Comparison of ENCODE assay signal across 30 cellular contexts in genomic region chr11:56163804-56164203, GRCh38. TPM values are rescaled to one million over a fixed set of nuclear protein-coding genes. Genes with fewer than 3 reads are reported as not detected.
DNase-seq lines count a peak whose midpoint lies in the region; ATAC-seq, FAIRE-seq and TF ChIP-seq lines count a peak whose summit lies in the region.
"Had no signal": no experiment of that assay in that cellular context is flagged by ENCODE, and none has a peak within 500 bp of the region (broad histone marks: within the 10 kb centered on the region; RNA-seq: fewer than 3 reads in every experiment).

No MANE protein-coding gene starts in this region.

- H3K27ac Mint-ChIP-seq in T-helper 2 cell treated with Interferon-gamma antibody and Interleukin-4, amounts not matched to agents 5 μg/mL and 100 μg/mL, for 36 hours = no peak overlapping the region
- H3K27ac Mint-ChIP-seq: CD14-positive monocyte; CD4-positive, alpha-beta memory T cell; CD4-positive, CD25-positive, alpha-beta regulatory T cell had no signal

- H3K4me1 ChIP-seq in HepG2 (ENCODE audit: insufficient read depth, low read length) (no peaks in the 10 kb centered on the region), right lobe of liver (no peaks in the 10 kb centered on the region), K562 (replicated peaks in 1 of 2; ENCODE audit: control insufficient read depth in 2 of 2, insufficient read depth in 2 of 2, low read length in 2 of 2) (no peaks in the 10 kb centered on the region)
- H3K4me1 ChIP-seq: BE2C, BLaER1 had no signal

- DNase-seq in HepG2 (ENCODE audit: low spot score) (no peak), right lobe of liver (no peak), K562 (ENCODE audit: extremely low read depth in 1 of 4, low spot score in 3 of 4) (no peak), HuH-7 (ENCODE audit: low spot score) (no peak)
- DNase-seq in T-helper 2 cell treated with Interferon-gamma antibody and Interleukin-4, amounts not matched to agents 5 μg/mL and 100 μg/mL, for 36 hours (ENCODE audit: low spot score) = no peak
- DNase-seq: ACHN; BE2C; C1 segment of cervical spinal cord; CD4-positive, alpha-beta memory T cell; CD4-positive, CD25-positive, alpha-beta regulatory T cell; CD8-positive, alpha-beta memory T cell; COR-L47; DMS 273 treated with DMSO at 0.1 percent for 48 hours; DMS153; DMS53; DMS79; DND-41; EL; GDM1 had no signal

- H4K20me1 ChIP-seq in HepG2 (ENCODE audit: insufficient read depth, low read length) (no peaks in the 10 kb centered on the region), K562 (replicated peaks; ENCODE audit: control insufficient read depth, insufficient read depth, low read length) (no peaks in the 10 kb centered on the region)
- H4K20me1 ChIP-seq: BLaER1 had no signal

- in situ Hi-C loops in HepG2 (cut with HindIII; ENCODE audit: extremely low pct_ligation_motif_present, low pct_unique_long_range_greater_than_20kb) = no loop called here
- in situ Hi-C loops in K562 (cut with MboI) = no loop called here

- no peak overlapping the region for H2AFZ ChIP-seq in HepG2 (ENCODE audit: low read length)
- no peak overlapping the region for H2AFZ ChIP-seq in K562 (ENCODE audit: low read depth, low read length)

- POLR2A ChIA-PET in HepG2 (lab: Yijun Ruan, JAX) (no interaction called here), K562 (lab: Yijun Ruan, JAX) (no interaction called here)

- TF ChIP-seq EP300 in HepG2 (IDR thresholded peaks at IDR 0.05; ENCODE audit: low read depth in 2 of 2, low read length in 2 of 2) = no peak
- no peak for TF ChIP-seq EP300 in HepG2 (CRISPR knock-in tag; IDR thresholded peaks at IDR 0.05; ENCODE audit: borderline replicate concordance)
- no peak for TF ChIP-seq EP300 in K562 (IDR thresholded peaks at IDR 0.05; ENCODE audit: low read length)

- no peaks in the 10 kb centered on the region for H3K9me1 ChIP-seq in K562 (ENCODE audit: control insufficient read depth, insufficient read depth, low read length)

- no peak overlapping the region for H3K9ac ChIP-seq in HepG2 (ENCODE audit: insufficient read depth, low read depth, low read length)
- no peak overlapping the region for H3K9ac ChIP-seq in K562 (ENCODE audit: insufficient read depth in 1 of 2, low read depth in 2 of 2, low read length in 2 of 2)
- H3K9ac ChIP-seq: BLaER1 had no signal

- ATAC-seq in HepG2 (no peak), right lobe of liver (no peak), K562 (no peak)
- ATAC-seq: GM12878 had no signal

- CTCF ChIA-PET in HepG2 (lab: Yijun Ruan, JAX; ENCODE audit: low intra/inter-chr PET ratio, low total read pairs) (no interaction called here), K562 (lab: Yijun Ruan, JAX; ENCODE audit: low intra/inter-chr PET ratio) (no interaction called here)

- no peak overlapping the region for H3K4me3 ChIP-seq in HepG2 (replicated peaks in 1 of 3; ENCODE audit: insufficient read depth in 1 of 3, low read depth in 2 of 3, low read length in 3 of 3)
- H3K4me3 ChIP-seq in right lobe of liver = no peak overlapping the region
- no peak overlapping the region for H3K4me3 ChIP-seq in K562
- H3K4me3 ChIP-seq: BLaER1, GM12878 had no signal

- H3K4me3 Mint-ChIP-seq in T-helper 2 cell treated with Interferon-gamma antibody and Interleukin-4, amounts not matched to agents 5 μg/mL and 100 μg/mL, for 36 hours = no peak overlapping the region
- H3K4me3 Mint-ChIP-seq: CD14-positive monocyte; CD4-positive, alpha-beta memory T cell; CD4-positive, CD25-positive, alpha-beta regulatory T cell; CD8-positive, alpha-beta memory T cell had no signal

- BruUV-seq in HepG2 (replicated peaks; lab: Mats Ljungman, UMichigan) (no TSS peak), K562 (replicated peaks; lab: Mats Ljungman, UMichigan) (no TSS peak)

- H3K36me3 Mint-ChIP-seq in T-helper 2 cell treated with Interferon-gamma antibody and Interleukin-4, amounts not matched to agents 5 μg/mL and 100 μg/mL, for 36 hours (ENCODE audit: low read depth) = no peaks in the 10 kb centered on the region
- H3K36me3 Mint-ChIP-seq: CD14-positive monocyte; CD4-positive, alpha-beta memory T cell; CD4-positive, CD25-positive, alpha-beta regulatory T cell; CD8-positive, alpha-beta memory T cell had no signal

- H3K27ac ChIP-seq in HepG2 (ENCODE audit: extremely low read length, insufficient read depth, low read length) (no peak overlapping the region), right lobe of liver (no peak overlapping the region), K562 (ENCODE audit: extremely low read depth, low read depth, low read length) (no peak overlapping the region)
- H3K27ac ChIP-seq: 22Rv1, BLaER1 had no signal

- no peak for FAIRE-seq in HepG2 (lab: Jason Lieb, UNC)
- FAIRE-seq in K562 (lab: Jason Lieb, UNC) = no peak
- FAIRE-seq: GM12878, GM12892, GM18507 had no signal

- 33% methylated on average over 3 of the region's 3 CpGs for WGBS in HepG2 (ENCODE audit: low lambda C conversion rate)
- WGBS in right lobe of liver (ENCODE audit: insufficient coverage, low coverage, low lambda C conversion rate, missing lambda C conversion rate) = 44% methylated on average over 3 of the region's 3 CpGs
- WGBS in K562 (ENCODE audit: insufficient coverage, low coverage, missing lambda C conversion rate) = 0% methylated on average over 3 of the region's 3 CpGs

- no peaks in the 10 kb centered on the region for H3K27me3 Mint-ChIP-seq in T-helper 2 cell treated with Interferon-gamma antibody and Interleukin-4, amounts not matched to agents 5 μg/mL and 100 μg/mL, for 36 hours (ENCODE audit: low read depth)
- H3K27me3 Mint-ChIP-seq: CD4-positive, alpha-beta memory T cell; CD4-positive, CD25-positive, alpha-beta regulatory T cell; CD8-positive, alpha-beta memory T cell had no signal

- TF ChIP-seq POLR2A in HepG2 (IDR thresholded peaks at IDR 0.05; ENCODE audit: insufficient read depth in 1 of 2, low read depth in 2 of 2, low read length in 2 of 2) = no peak
- TF ChIP-seq POLR2A in right lobe of liver (IDR thresholded peaks at IDR 0.05) = no peak
- no peak for TF ChIP-seq POLR2A in K562 (conservative IDR thresholded peaks at IDR 0.05)

- H3K4me2 ChIP-seq in HepG2 (ENCODE audit: low read depth, low read length) (no peak overlapping the region), K562 (ENCODE audit: insufficient read depth, low read length) (no peak overlapping the region)
- H3K4me2 ChIP-seq: BLaER1 had no signal

- TF ChIP-seq CTCF in HepG2 (CRISPR knock-in tag; IDR thresholded peaks at IDR 0.05) (no peak), right lobe of liver (IDR thresholded peaks at IDR 0.05) (no peak), K562 (IDR thresholded peaks at IDR 0.05 in 2 of 3, conservative IDR thresholded peaks at IDR 0.05 in 1 of 3; ENCODE audit: insufficient read depth in 2 of 3, low read depth in 1 of 3, low read length in 3 of 3) (no peak)

- H3K9me3 Mint-ChIP-seq in T-helper 2 cell treated with Interferon-gamma antibody and Interleukin-4, amounts not matched to agents 5 μg/mL and 100 μg/mL, for 36 hours = peaks cover 46% of the 10 kb centered on the region

- H3K36me3 ChIP-seq in HepG2 (replicated peaks in 1 of 2; ENCODE audit: control insufficient read depth in 1 of 2, insufficient read depth in 2 of 2, low read length in 2 of 2) (no peaks in the 10 kb centered on the region), right lobe of liver (no peaks in the 10 kb centered on the region), K562 (ENCODE audit: control insufficient read depth, insufficient read depth, low read length) (no peaks in the 10 kb centered on the region)
- H3K36me3 ChIP-seq: BE2C, BLaER1 had no signal

- intact Hi-C loops in HepG2 (cut with micrococcal nuclease; ENCODE audit: unreplicated experiment) (no loop called here), right lobe of liver (cut with DNase I) (no loop called here), K562 (cut with micrococcal nuclease) (loop anchor here (10.0 kb wide), 1 partner anchor 59 kb away; the partner anchor contains the start of gene OR8H2)

- H3K79me2 ChIP-seq in HepG2 (ENCODE audit: insufficient read depth, low read length) = no peaks in the 10 kb centered on the region
- H3K79me2 ChIP-seq in K562 (ENCODE audit: control insufficient read depth, insufficient read depth, low read length) = no peaks in the 10 kb centered on the region

- no peak for TF ChIP-seq RAD21 in HepG2 (CRISPR knock-in tag; IDR thresholded peaks at IDR 0.05)
- TF ChIP-seq RAD21 in K562 (CRISPR knock-in tag; conservative IDR thresholded peaks at IDR 0.05 in 1 of 2, IDR thresholded peaks at IDR 0.05 in 1 of 2) = no peak

- H3K9me3 ChIP-seq in HepG2 (ENCODE audit: low read length) (peaks cover 41% of the 10 kb centered on the region), right lobe of liver (no peaks in the 10 kb centered on the region), K562 (replicated peaks; ENCODE audit: control insufficient read depth, insufficient read depth, low read depth, low read length) (no peaks in the 10 kb centered on the region; the same call in 1 of the 2 replicates)
- H3K9me3 ChIP-seq: BE2C, BLaER1 had no signal

- no peaks in the 10 kb centered on the region for H3K4me1 Mint-ChIP-seq in T-helper 2 cell treated with Interferon-gamma antibody and Interleukin-4, amounts not matched to agents 5 μg/mL and 100 μg/mL, for 36 hours (ENCODE audit: low read depth)
- H3K4me1 Mint-ChIP-seq: CD14-positive monocyte; CD4-positive, alpha-beta memory T cell; CD4-positive, CD25-positive, alpha-beta regulatory T cell; CD8-positive, alpha-beta memory T cell had no signal

- H3K27me3 ChIP-seq in HepG2 (ENCODE audit: control insufficient read depth in 1 of 2, insufficient read depth in 2 of 2, low read length in 2 of 2) (no peaks in the 10 kb centered on the region), right lobe of liver (no peaks in the 10 kb centered on the region), K562 (ENCODE audit: control insufficient read depth in 2 of 2, insufficient read depth in 2 of 2, low read length in 2 of 2) (no peaks in the 10 kb centered on the region)
- H3K27me3 ChIP-seq: BE2C, BLaER1 had no signal

RNA-seq across cellular contexts. Expression of gene OR8K5, which starts 3.7 kb away (rescaled TPM):
- not detected in 2 replicates for total RNA-seq in HepG2 (2016; rRNA removed; fragmentation: Illumina TruSeq; extraction: Trizol)
- not detected in 2 replicates for total RNA-seq in HepG2 (2016; cell fraction: cytosol; rRNA removed; fragmentation: Illumina TruSeq; extraction: Trizol; ENCODE audit: low read depth)
- not detected in 2 replicates for total RNA-seq in HepG2 (2016; cell fraction: insoluble cytoplasmic fraction; rRNA removed; fragmentation: Illumina TruSeq; extraction: Trizol)
- total RNA-seq in HepG2 (2016; cell fraction: membrane; rRNA removed; fragmentation: Illumina TruSeq; extraction: Trizol) = not detected in 2 replicates
- not detected in 2 replicates for total RNA-seq in HepG2 (2016; cell fraction: nucleus; rRNA removed; fragmentation: Illumina TruSeq; extraction: Trizol)
- not detected in 2 replicates for polyA plus RNA-seq in HepG2 (2011; rRNA removed)
- polyA plus RNA-seq in HepG2 (2011; cell fraction: cytosol; rRNA removed) = not detected in 2 replicates
- polyA plus RNA-seq in HepG2 (2011; cell fraction: nucleus; rRNA removed) = not detected in 2 replicates
- not detected in 2 replicates for polyA plus RNA-seq in HepG2 (2012)
- not detected in 2 replicates for polyA plus RNA-seq in HepG2 (2016; cell fraction: cytosol; fragmentation: Illumina TruSeq; extraction: Trizol; ENCODE audit: low read depth)
- not detected in 2 replicates for polyA plus RNA-seq in HepG2 (2016; cell fraction: insoluble cytoplasmic fraction; fragmentation: Illumina TruSeq; extraction: Trizol; ENCODE audit: low read depth)
- polyA plus RNA-seq in HepG2 (2016; cell fraction: membrane; fragmentation: Illumina TruSeq; extraction: Trizol; ENCODE audit: low read depth) = not detected in 2 replicates
- polyA plus RNA-seq in HepG2 (2016; cell fraction: nucleus; fragmentation: Illumina TruSeq; extraction: Trizol; ENCODE audit: insufficient read depth, low read depth) = not detected in 2 replicates
- polyA minus RNA-seq in HepG2 (2011; rRNA and poly(A)+ RNA removed; ENCODE audit: low replicate concordance) = not detected in 2 replicates
- not detected in 2 replicates for polyA minus RNA-seq in HepG2 (2011; cell fraction: cytosol; rRNA and poly(A)+ RNA removed)
- not detected in 2 replicates for polyA minus RNA-seq in HepG2 (2011; cell fraction: nucleus; rRNA and poly(A)+ RNA removed)
- total RNA-seq in right lobe of liver = not detected
- total RNA-seq in K562 (2011; cell fraction: chromatin; rRNA removed; ENCODE audit: low replicate concordance) = not detected in 2 replicates
- not detected in 2 replicates for total RNA-seq in K562 (2011; cell fraction: nucleolus; rRNA removed)
- not detected in 2 replicates for total RNA-seq in K562 (2011; cell fraction: nucleoplasm; rRNA removed)
- not detected in 2 replicates for total RNA-seq in K562 (2014; rRNA removed)
- not detected in 2 replicates for total RNA-seq in K562 (2014; rRNA removed; fragmentation: Illumina TruSeq; extraction: Trizol)
- total RNA-seq in K562 (2015; rRNA removed; fragmentation: Illumina TruSeq; extraction: Trizol) = not detected in 2 replicates
- total RNA-seq in K562 (2021) = not detected in 2 replicates
- not detected in 2 replicates for polyA plus RNA-seq in K562 (2011; rRNA removed)
- not detected in 2 replicates for polyA plus RNA-seq in K562 (2011; cell fraction: cytosol; rRNA removed)
- polyA plus RNA-seq in K562 (2011; cell fraction: nucleus; rRNA removed) = not detected in 2 replicates
- not detected in 2 replicates for polyA plus RNA-seq in K562 (2012)
- polyA plus RNA-seq in K562 (2014; fragmentation: Illumina TruSeq; extraction: Trizol) = not detected in 2 replicates
- polyA plus RNA-seq in K562 (2014; fragmentation: Nextera tagmentation; extraction: Ambion mirVana) = not detected
- not detected in 2 replicates for polyA plus RNA-seq in K562 (2014; rRNA removed)
- not detected in 2 replicates for polyA minus RNA-seq in K562 (2011; rRNA and poly(A)+ RNA removed)
- not detected in 2 replicates for polyA minus RNA-seq in K562 (2011; cell fraction: cytosol; rRNA and poly(A)+ RNA removed)
- polyA minus RNA-seq in K562 (2011; cell fraction: nucleus; rRNA and poly(A)+ RNA removed) = not detected in 2 replicates
- total RNA-seq: A172; A673; CD4-positive, alpha-beta memory T cell; CD4-positive, CD25-positive, alpha-beta regulatory T cell; CD8-positive, alpha-beta memory T cell; Daoy; G401; GM12878 had no signal
- polyA plus RNA-seq: AG04450; CD14-positive monocyte; CD4-positive, alpha-beta memory T cell; CD4-positive, CD25-positive, alpha-beta regulatory T cell; CD8-positive, alpha-beta memory T cell; GM12878 had no signal

RNA-seq across cellular contexts. Expression of gene OR5J2, which starts 12.6 kb away (rescaled TPM):
- total RNA-seq in HepG2 (2016; rRNA removed; fragmentation: Illumina TruSeq; extraction: Trizol) (not detected in 2 replicates), right lobe of liver (not detected), K562 (2014; rRNA removed) (not detected in 2 replicates), K562 (2014; rRNA removed; fragmentation: Illumina TruSeq; extraction: Trizol) (not detected in 2 replicates), K562 (2015; rRNA removed; fragmentation: Illumina TruSeq; extraction: Trizol) (not detected in 2 replicates), K562 (2021) (not detected in 2 replicates)
- not detected in 2 replicates for total RNA-seq in HepG2 (2016; cell fraction: cytosol; rRNA removed; fragmentation: Illumina TruSeq; extraction: Trizol; ENCODE audit: low read depth)
- total RNA-seq in HepG2 (2016; cell fraction: insoluble cytoplasmic fraction; rRNA removed; fragmentation: Illumina TruSeq; extraction: Trizol) = not detected in 2 replicates
- total RNA-seq in HepG2 (2016; cell fraction: membrane; rRNA removed; fragmentation: Illumina TruSeq; extraction: Trizol) = not detected in 2 replicates
- total RNA-seq in HepG2 (2016; cell fraction: nucleus; rRNA removed; fragmentation: Illumina TruSeq; extraction: Trizol) = not detected in 2 replicates
- polyA plus RNA-seq in HepG2 (2011; rRNA removed) (not detected in 2 replicates), K562 (2011; rRNA removed) (not detected in 2 replicates), K562 (2014; fragmentation: Illumina TruSeq; extraction: Trizol) (not detected in 2 replicates), K562 (2014; fragmentation: Nextera tagmentation; extraction: Ambion mirVana) (not detected), K562 (2014; rRNA removed) (not detected in 2 replicates)
- polyA plus RNA-seq in HepG2 (2011; cell fraction: cytosol; rRNA removed) = not detected in 2 replicates
- polyA plus RNA-seq in HepG2 (2011; cell fraction: nucleus; rRNA removed) = not detected in 2 replicates
- polyA plus RNA-seq in HepG2 (2012) = not detected in 2 replicates
- not detected in 2 replicates for polyA plus RNA-seq in HepG2 (2016; cell fraction: cytosol; fragmentation: Illumina TruSeq; extraction: Trizol; ENCODE audit: low read depth)
- not detected in 2 replicates for polyA plus RNA-seq in HepG2 (2016; cell fraction: insoluble cytoplasmic fraction; fragmentation: Illumina TruSeq; extraction: Trizol; ENCODE audit: low read depth)
- not detected in 2 replicates for polyA plus RNA-seq in HepG2 (2016; cell fraction: membrane; fragmentation: Illumina TruSeq; extraction: Trizol; ENCODE audit: low read depth)
- polyA plus RNA-seq in HepG2 (2016; cell fraction: nucleus; fragmentation: Illumina TruSeq; extraction: Trizol; ENCODE audit: insufficient read depth, low read depth) = not detected in 2 replicates
- polyA minus RNA-seq in HepG2 (2011; rRNA and poly(A)+ RNA removed; ENCODE audit: low replicate concordance) = not detected in 2 replicates
- not detected in 2 replicates for polyA minus RNA-seq in HepG2 (2011; cell fraction: cytosol; rRNA and poly(A)+ RNA removed)
- polyA minus RNA-seq in HepG2 (2011; cell fraction: nucleus; rRNA and poly(A)+ RNA removed) = not detected in 2 replicates
- total RNA-seq in K562 (2011; cell fraction: chromatin; rRNA removed; ENCODE audit: low replicate concordance) = not detected in 2 replicates
- not detected in 2 replicates for total RNA-seq in K562 (2011; cell fraction: nucleolus; rRNA removed)
- not detected in 2 replicates for total RNA-seq in K562 (2011; cell fraction: nucleoplasm; rRNA removed)
- polyA plus RNA-seq in K562 (2011; cell fraction: cytosol; rRNA removed) = not detected in 2 replicates
- not detected in 2 replicates for polyA plus RNA-seq in K562 (2011; cell fraction: nucleus; rRNA removed)
- not detected in 2 replicates for polyA plus RNA-seq in K562 (2012)
- polyA minus RNA-seq in K562 (2011; rRNA and poly(A)+ RNA removed) = not detected in 2 replicates
- not detected in 2 replicates for polyA minus RNA-seq in K562 (2011; cell fraction: cytosol; rRNA and poly(A)+ RNA removed)
- not detected in 2 replicates for polyA minus RNA-seq in K562 (2011; cell fraction: nucleus; rRNA and poly(A)+ RNA removed)
- total RNA-seq: A172; A673; CD4-positive, alpha-beta memory T cell; CD4-positive, CD25-positive, alpha-beta regulatory T cell; CD8-positive, alpha-beta memory T cell; Daoy; G401; GM12878 had no signal
- polyA plus RNA-seq: AG04450; CD14-positive monocyte; CD4-positive, alpha-beta memory T cell; CD4-positive, CD25-positive, alpha-beta regulatory T cell; CD8-positive, alpha-beta memory T cell; GM12878 had no signal

RNA-seq across cellular contexts. Expression of gene OR8J3, which starts 23.8 kb away (rescaled TPM):
- total RNA-seq in HepG2 (2016; rRNA removed; fragmentation: Illumina TruSeq; extraction: Trizol) (not detected in 2 replicates), right lobe of liver (not detected), K562 (2014; rRNA removed) (not detected in 2 replicates), K562 (2014; rRNA removed; fragmentation: Illumina TruSeq; extraction: Trizol) (not detected in 2 replicates), K562 (2015; rRNA removed; fragmentation: Illumina TruSeq; extraction: Trizol) (not detected in 2 replicates), K562 (2021) (not detected in 2 replicates)
- not detected in 2 replicates for total RNA-seq in HepG2 (2016; cell fraction: cytosol; rRNA removed; fragmentation: Illumina TruSeq; extraction: Trizol; ENCODE audit: low read depth)
- total RNA-seq in HepG2 (2016; cell fraction: insoluble cytoplasmic fraction; rRNA removed; fragmentation: Illumina TruSeq; extraction: Trizol) = not detected in 2 replicates
- not detected in 2 replicates for total RNA-seq in HepG2 (2016; cell fraction: membrane; rRNA removed; fragmentation: Illumina TruSeq; extraction: Trizol)
- not detected in 2 replicates for total RNA-seq in HepG2 (2016; cell fraction: nucleus; rRNA removed; fragmentation: Illumina TruSeq; extraction: Trizol)
- polyA plus RNA-seq in HepG2 (2011; rRNA removed) (not detected in 2 replicates), K562 (2011; rRNA removed) (not detected in 2 replicates), K562 (2014; fragmentation: Illumina TruSeq; extraction: Trizol) (not detected in 2 replicates), K562 (2014; fragmentation: Nextera tagmentation; extraction: Ambion mirVana) (not detected), K562 (2014; rRNA removed) (not detected in 2 replicates)
- polyA plus RNA-seq in HepG2 (2011; cell fraction: cytosol; rRNA removed) = not detected in 2 replicates
- polyA plus RNA-seq in HepG2 (2011; cell fraction: nucleus; rRNA removed) = not detected in 2 replicates
- not detected in 2 replicates for polyA plus RNA-seq in HepG2 (2012)
- not detected in 2 replicates for polyA plus RNA-seq in HepG2 (2016; cell fraction: cytosol; fragmentation: Illumina TruSeq; extraction: Trizol; ENCODE audit: low read depth)
- not detected in 2 replicates for polyA plus RNA-seq in HepG2 (2016; cell fraction: insoluble cytoplasmic fraction; fragmentation: Illumina TruSeq; extraction: Trizol; ENCODE audit: low read depth)
- polyA plus RNA-seq in HepG2 (2016; cell fraction: membrane; fragmentation: Illumina TruSeq; extraction: Trizol; ENCODE audit: low read depth) = not detected in 2 replicates
- not detected in 2 replicates for polyA plus RNA-seq in HepG2 (2016; cell fraction: nucleus; fragmentation: Illumina TruSeq; extraction: Trizol; ENCODE audit: insufficient read depth, low read depth)
- polyA minus RNA-seq in HepG2 (2011; rRNA and poly(A)+ RNA removed; ENCODE audit: low replicate concordance) = not detected in 2 replicates
- polyA minus RNA-seq in HepG2 (2011; cell fraction: cytosol; rRNA and poly(A)+ RNA removed) = not detected in 2 replicates
- polyA minus RNA-seq in HepG2 (2011; cell fraction: nucleus; rRNA and poly(A)+ RNA removed) = not detected in 2 replicates
- total RNA-seq in K562 (2011; cell fraction: chromatin; rRNA removed; ENCODE audit: low replicate concordance) = not detected in 2 replicates
- total RNA-seq in K562 (2011; cell fraction: nucleolus; rRNA removed) = not detected in 2 replicates
- not detected in 2 replicates for total RNA-seq in K562 (2011; cell fraction: nucleoplasm; rRNA removed)
- not detected in 2 replicates for polyA plus RNA-seq in K562 (2011; cell fraction: cytosol; rRNA removed)
- not detected in 2 replicates for polyA plus RNA-seq in K562 (2011; cell fraction: nucleus; rRNA removed)
- not detected in 2 replicates for polyA plus RNA-seq in K562 (2012)
- polyA minus RNA-seq in K562 (2011; rRNA and poly(A)+ RNA removed) = not detected in 2 replicates
- not detected in 2 replicates for polyA minus RNA-seq in K562 (2011; cell fraction: cytosol; rRNA and poly(A)+ RNA removed)
- not detected in 2 replicates for polyA minus RNA-seq in K562 (2011; cell fraction: nucleus; rRNA and poly(A)+ RNA removed)
- total RNA-seq: A172; A673; CD4-positive, alpha-beta memory T cell; CD4-positive, CD25-positive, alpha-beta regulatory T cell; CD8-positive, alpha-beta memory T cell; Daoy; G401; GM12878 had no signal
- polyA plus RNA-seq: AG04450; CD14-positive monocyte; CD4-positive, alpha-beta memory T cell; CD4-positive, CD25-positive, alpha-beta regulatory T cell; CD8-positive, alpha-beta memory T cell; GM12878 had no signal

RNA-seq across cellular contexts. Expression of gene OR8H3, which starts 41.6 kb away (rescaled TPM):
- total RNA-seq in HepG2 (2016; rRNA removed; fragmentation: Illumina TruSeq; extraction: Trizol) = not detected in 2 replicates
- total RNA-seq in HepG2 (2016; cell fraction: cytosol; rRNA removed; fragmentation: Illumina TruSeq; extraction: Trizol; ENCODE audit: low read depth) = not detected in 2 replicates
- total RNA-seq in HepG2 (2016; cell fraction: insoluble cytoplasmic fraction; rRNA removed; fragmentation: Illumina TruSeq; extraction: Trizol) = not detected in 2 replicates
- not detected in 2 replicates for total RNA-seq in HepG2 (2016; cell fraction: membrane; rRNA removed; fragmentation: Illumina TruSeq; extraction: Trizol)
- not detected in 2 replicates for total RNA-seq in HepG2 (2016; cell fraction: nucleus; rRNA removed; fragmentation: Illumina TruSeq; extraction: Trizol)
- polyA plus RNA-seq in HepG2 (2011; rRNA removed) = not detected in 2 replicates
- not detected in 2 replicates for polyA plus RNA-seq in HepG2 (2011; cell fraction: cytosol; rRNA removed)
- polyA plus RNA-seq in HepG2 (2011; cell fraction: nucleus; rRNA removed) = not detected in 2 replicates
- polyA plus RNA-seq in HepG2 (2012) = not detected in 2 replicates
- polyA plus RNA-seq in HepG2 (2016; cell fraction: cytosol; fragmentation: Illumina TruSeq; extraction: Trizol; ENCODE audit: low read depth) = not detected in 2 replicates
- not detected in 2 replicates for polyA plus RNA-seq in HepG2 (2016; cell fraction: insoluble cytoplasmic fraction; fragmentation: Illumina TruSeq; extraction: Trizol; ENCODE audit: low read depth)
- not detected in 2 replicates for polyA plus RNA-seq in HepG2 (2016; cell fraction: membrane; fragmentation: Illumina TruSeq; extraction: Trizol; ENCODE audit: low read depth)
- polyA plus RNA-seq in HepG2 (2016; cell fraction: nucleus; fragmentation: Illumina TruSeq; extraction: Trizol; ENCODE audit: insufficient read depth, low read depth) = not detected in 2 replicates
- polyA minus RNA-seq in HepG2 (2011; rRNA and poly(A)+ RNA removed; ENCODE audit: low replicate concordance) = not detected in 2 replicates
- not detected in 2 replicates for polyA minus RNA-seq in HepG2 (2011; cell fraction: cytosol; rRNA and poly(A)+ RNA removed)
- polyA minus RNA-seq in HepG2 (2011; cell fraction: nucleus; rRNA and poly(A)+ RNA removed) = not detected in 2 replicates
- total RNA-seq in right lobe of liver = not detected
- not detected in 2 replicates for total RNA-seq in K562 (2011; cell fraction: chromatin; rRNA removed; ENCODE audit: low replicate concordance)
- total RNA-seq in K562 (2011; cell fraction: nucleolus; rRNA removed) = not detected in 2 replicates
- total RNA-seq in K562 (2011; cell fraction: nucleoplasm; rRNA removed) = not detected in 2 replicates
- not detected in 2 replicates for total RNA-seq in K562 (2014; rRNA removed)
- not detected in 2 replicates for total RNA-seq in K562 (2014; rRNA removed; fragmentation: Illumina TruSeq; extraction: Trizol)
- total RNA-seq in K562 (2015; rRNA removed; fragmentation: Illumina TruSeq; extraction: Trizol) = not detected in 2 replicates
- not detected in 2 replicates for total RNA-seq in K562 (2021)
- not detected in 2 replicates for polyA plus RNA-seq in K562 (2011; rRNA removed)
- not detected in 2 replicates for polyA plus RNA-seq in K562 (2011; cell fraction: cytosol; rRNA removed)
- polyA plus RNA-seq in K562 (2011; cell fraction: nucleus; rRNA removed) = not detected in 2 replicates
- polyA plus RNA-seq in K562 (2012) = not detected in 2 replicates
- not detected in 2 replicates for polyA plus RNA-seq in K562 (2014; fragmentation: Illumina TruSeq; extraction: Trizol)
- polyA plus RNA-seq in K562 (2014; fragmentation: Nextera tagmentation; extraction: Ambion mirVana) = not detected
- polyA plus RNA-seq in K562 (2014; rRNA removed) = not detected in 2 replicates
- not detected in 2 replicates for polyA minus RNA-seq in K562 (2011; rRNA and poly(A)+ RNA removed)
- polyA minus RNA-seq in K562 (2011; cell fraction: cytosol; rRNA and poly(A)+ RNA removed) = not detected in 2 replicates
- not detected in 2 replicates for polyA minus RNA-seq in K562 (2011; cell fraction: nucleus; rRNA and poly(A)+ RNA removed)
- total RNA-seq: A172; A673; CD4-positive, alpha-beta memory T cell; CD4-positive, CD25-positive, alpha-beta regulatory T cell; CD8-positive, alpha-beta memory T cell; Daoy; G401; GM12878 had no signal
- polyA plus RNA-seq: AG04450; CD14-positive monocyte; CD4-positive, alpha-beta memory T cell; CD4-positive, CD25-positive, alpha-beta regulatory T cell; CD8-positive, alpha-beta memory T cell; GM12878 had no signal

Comparison
In these comparisons a context has a peak if more than half of its experiments do, and no peak if none do; other contexts are left out.
1. Of the 241 proteins assayed by ChIP-seq in both HepG2 and K562: peak only in HepG2: none; only in K562: MAFG; in both: MAFF and MAFK; in neither: 238.